Comparison of ENCODE assay signal across 1 cellular context in genomic region chr5:134524219-134524825, GRCh38.
TF ChIP-seq lines count a peak whose summit lies in the region.

No MANE protein-coding gene starts in this region.

TF ChIP-seq in HEK293, 187 proteins besides CTCF, POLR2A, EP300 and RAD21 (continued from another document and continues in another):
- no peak for TF ChIP-seq ZSCAN5A (tag by site-specific recombination; IDR thresholded peaks at IDR 0.05)
- TF ChIP-seq ZNF626 (tag by site-specific recombination; IDR thresholded peaks at IDR 0.05) = no peak
- TF ChIP-seq ZNF692 (tag by site-specific recombination; IDR thresholded peaks at IDR 0.05) = peak; percentile 64; the same call in 1 of the 2 replicates
- TF ChIP-seq, protein P1, sequence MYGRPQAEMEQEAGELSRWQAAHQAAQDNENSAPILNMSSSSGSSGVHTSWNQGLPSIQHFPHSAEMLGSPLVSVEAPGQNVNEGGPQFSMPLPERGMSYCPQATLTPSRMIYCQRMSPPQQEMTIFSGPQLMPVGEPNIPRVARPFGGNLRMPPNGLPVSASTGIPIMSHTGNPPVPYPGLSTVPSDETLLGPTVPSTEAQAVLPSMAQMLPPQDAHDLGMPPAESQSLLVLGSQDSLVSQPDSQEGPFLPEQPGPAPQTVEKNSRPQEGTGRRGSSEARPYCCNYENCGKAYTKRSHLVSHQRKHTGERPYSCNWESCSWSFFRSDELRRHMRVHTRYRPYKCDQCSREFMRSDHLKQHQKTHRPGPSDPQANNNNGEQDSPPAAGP (tag by site-specific recombination; IDR thresholded peaks at IDR 0.05) = peak; percentile 71
- no peak for TF ChIP-seq ZSCAN23 (tag by site-specific recombination; IDR thresholded peaks at IDR 0.05)
- TF ChIP-seq SALL2 (tag by site-specific recombination; IDR thresholded peaks at IDR 0.05; ENCODE audit: borderline replicate concordance) = no peak
- TF ChIP-seq ZEB2 (tag by site-specific recombination; IDR thresholded peaks at IDR 0.05) = peak; percentile 70
- TF ChIP-seq OSR2 (tag by site-specific recombination; IDR thresholded peaks at IDR 0.05) = no peak
- TF ChIP-seq ZNF747 (tag by site-specific recombination; IDR thresholded peaks at IDR 0.05) = no peak
- peak; percentile 92 for TF ChIP-seq ZNF600 (tag by site-specific recombination; IDR thresholded peaks at IDR 0.05)
- no peak for TF ChIP-seq ZNF416 (tag by site-specific recombination; IDR thresholded peaks at IDR 0.05)
- TF ChIP-seq ZBTB1 (tag by site-specific recombination; IDR thresholded peaks at IDR 0.05) = no peak
- no peak for TF ChIP-seq ZNF202 (tag by site-specific recombination; IDR thresholded peaks at IDR 0.05; ENCODE audit: borderline replicate concordance)
- no peak for TF ChIP-seq HOXA7 (CRISPR knock-in tag; IDR thresholded peaks at IDR 0.05; ENCODE audit: borderline replicate concordance)
- no peak for TF ChIP-seq RBAK (tag by site-specific recombination; IDR thresholded peaks at IDR 0.05)
- TF ChIP-seq ZNF175 (tag by site-specific recombination; IDR thresholded peaks at IDR 0.05) = no peak
- peak; percentile 67 for TF ChIP-seq ZIC2 (tag by site-specific recombination; IDR thresholded peaks at IDR 0.05)
- no peak for TF ChIP-seq ZSCAN16 (tag by site-specific recombination; IDR thresholded peaks at IDR 0.05)
- TF ChIP-seq ZNF473 (tag by site-specific recombination; IDR thresholded peaks at IDR 0.05) = no peak
- no peak for TF ChIP-seq ZNF558 (tag by site-specific recombination; IDR thresholded peaks at IDR 0.05)
- TF ChIP-seq TCF7L2 (IDR thresholded peaks at IDR 0.05; ENCODE audit: borderline replicate concordance, low read depth, low read length) = no peak
- TF ChIP-seq ZNF843 (tag by site-specific recombination; IDR thresholded peaks at IDR 0.05) = no peak
- no peak for TF ChIP-seq ZNF433 (tag by site-specific recombination; IDR thresholded peaks at IDR 0.05; ENCODE audit: low read depth)
- no peak for TF ChIP-seq ZNF449 (tag by site-specific recombination; IDR thresholded peaks at IDR 0.05)
- no peak for TF ChIP-seq ZBTB48 (tag by site-specific recombination; IDR thresholded peaks at IDR 0.05)
- no peak for TF ChIP-seq ZNF221 (tag by site-specific recombination; IDR thresholded peaks at IDR 0.05; ENCODE audit: borderline replicate concordance)
- no peak for TF ChIP-seq BCL6B (tag by site-specific recombination; IDR thresholded peaks at IDR 0.05)
- TF ChIP-seq ZNF157 (tag by site-specific recombination; IDR thresholded peaks at IDR 0.05) = no peak
- TF ChIP-seq, protein P2, sequence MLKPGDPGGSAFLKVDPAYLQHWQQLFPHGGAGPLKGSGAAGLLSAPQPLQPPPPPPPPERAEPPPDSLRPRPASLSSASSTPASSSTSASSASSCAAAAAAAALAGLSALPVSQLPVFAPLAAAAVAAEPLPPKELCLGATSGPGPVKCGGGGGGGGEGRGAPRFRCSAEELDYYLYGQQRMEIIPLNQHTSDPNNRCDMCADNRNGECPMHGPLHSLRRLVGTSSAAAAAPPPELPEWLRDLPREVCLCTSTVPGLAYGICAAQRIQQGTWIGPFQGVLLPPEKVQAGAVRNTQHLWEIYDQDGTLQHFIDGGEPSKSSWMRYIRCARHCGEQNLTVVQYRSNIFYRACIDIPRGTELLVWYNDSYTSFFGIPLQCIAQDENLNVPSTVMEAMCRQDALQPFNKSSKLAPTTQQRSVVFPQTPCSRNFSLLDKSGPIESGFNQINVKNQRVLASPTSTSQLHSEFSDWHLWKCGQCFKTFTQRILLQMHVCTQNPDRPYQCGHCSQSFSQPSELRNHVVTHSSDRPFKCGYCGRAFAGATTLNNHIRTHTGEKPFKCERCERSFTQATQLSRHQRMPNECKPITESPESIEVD (tag by site-specific recombination; IDR thresholded peaks at IDR 0.05) = no peak; the same call in 1 of the 2 replicates
- TF ChIP-seq ZSCAN4 (tag by site-specific recombination; IDR thresholded peaks at IDR 0.05) = no peak; the same call in 1 of the 2 replicates
- no peak for TF ChIP-seq ZNF274 (IDR thresholded peaks at IDR 0.05; ENCODE audit: low read length)
- TF ChIP-seq ZNF274 (tag by site-specific recombination; IDR thresholded peaks at IDR 0.05; ENCODE audit: borderline replicate concordance) = no peak
- TF ChIP-seq MZF1 (tag by site-specific recombination; IDR thresholded peaks at IDR 0.05; ENCODE audit: borderline replicate concordance) = no peak
- TF ChIP-seq ZNF561 (tag by site-specific recombination; IDR thresholded peaks at IDR 0.05; ENCODE audit: borderline replicate concordance) = peak; percentile 72; the same call in 1 of the 2 replicates
- no peak for TF ChIP-seq ZBTB6 (tag by site-specific recombination; IDR thresholded peaks at IDR 0.05)
- TF ChIP-seq ZNF792 (tag by site-specific recombination; IDR thresholded peaks at IDR 0.05) = no peak
- 0 out of 2 replicates have a peak, but pooled peaks have one; percentile 28 for TF ChIP-seq ZNF596 (tag by site-specific recombination; IDR thresholded peaks at IDR 0.05)
- TF ChIP-seq ZNF837 (tag by site-specific recombination; IDR thresholded peaks at IDR 0.05) = no peak
- no peak for TF ChIP-seq ZNF514 (tag by site-specific recombination; IDR thresholded peaks at IDR 0.05)
- TF ChIP-seq ZNF24 (tag by site-specific recombination; IDR thresholded peaks at IDR 0.05) = peak; percentile 67
- peak; percentile 36; the same call in 1 of the 2 replicates for TF ChIP-seq KLF10 (tag by site-specific recombination; IDR thresholded peaks at IDR 0.05)
- no peak for TF ChIP-seq REST (tag by site-specific recombination; IDR thresholded peaks at IDR 0.05)
- no peak for TF ChIP-seq SETDB1 (IDR thresholded peaks at IDR 0.05; ENCODE audit: insufficient read length, low read length)
- no peak for TF ChIP-seq ZNF140 (tag by site-specific recombination; IDR thresholded peaks at IDR 0.05)
- TF ChIP-seq ZNF404 (tag by site-specific recombination; IDR thresholded peaks at IDR 0.05) = no peak
- no peak for TF ChIP-seq ZNF544 (tag by site-specific recombination; IDR thresholded peaks at IDR 0.05)
- TF ChIP-seq BCL11A (tag by site-specific recombination; IDR thresholded peaks at IDR 0.05; ENCODE audit: low read depth) = 0 out of 2 replicates have a peak, but pooled peaks have one; percentile 36
- TF ChIP-seq ZNF23 (tag by site-specific recombination; IDR thresholded peaks at IDR 0.05; ENCODE audit: borderline replicate concordance) = no peak
- TF ChIP-seq ZNF366 (tag by site-specific recombination; conservative IDR thresholded peaks at IDR 0.05) = peak; percentile 54; the same call in 1 of the 2 replicates
- no peak for TF ChIP-seq ZNF654 (tag by site-specific recombination; IDR thresholded peaks at IDR 0.05; ENCODE audit: low read depth)
- TF ChIP-seq YY1 (tag by site-specific recombination; IDR thresholded peaks at IDR 0.05) = no peak
- TF ChIP-seq ZNF776 (tag by site-specific recombination; IDR thresholded peaks at IDR 0.05; ENCODE audit: borderline replicate concordance) = no peak
- TF ChIP-seq KLF1 (tag by site-specific recombination; IDR thresholded peaks at IDR 0.05) = peak; percentile 79
- 0 out of 2 replicates have a peak, but pooled peaks have one; percentile 33 for TF ChIP-seq ZSCAN30 (tag by site-specific recombination; IDR thresholded peaks at IDR 0.05)
- no peak for TF ChIP-seq ZNF670 (tag by site-specific recombination; IDR thresholded peaks at IDR 0.05; ENCODE audit: low read depth)
- peak; percentile 34 for TF ChIP-seq ZNF394 (tag by site-specific recombination; IDR thresholded peaks at IDR 0.05; ENCODE audit: borderline replicate concordance)
- peak; percentile 39; the same call in 1 of the 2 replicates for TF ChIP-seq ZNF76 (tag by site-specific recombination; IDR thresholded peaks at IDR 0.05; ENCODE audit: borderline replicate concordance, low read depth)
- TF ChIP-seq ZFHX2 (tag by site-specific recombination; conservative IDR thresholded peaks at IDR 0.05) = peak; percentile 74
- TF ChIP-seq ZNF2 (tag by site-specific recombination; IDR thresholded peaks at IDR 0.05) = 0 out of 2 replicates have a peak, but pooled peaks have one; percentile 43
- TF ChIP-seq GLIS1 (tag by site-specific recombination; IDR thresholded peaks at IDR 0.05) = peak; percentile 31; the same call in 1 of the 2 replicates
- TF ChIP-seq ZBTB20 (tag by site-specific recombination; IDR thresholded peaks at IDR 0.05) = peak; percentile 61
- TF ChIP-seq ZNF302 (tag by site-specific recombination; IDR thresholded peaks at IDR 0.05; ENCODE audit: low read depth) = no peak
- TF ChIP-seq OVOL3 (tag by site-specific recombination; IDR thresholded peaks at IDR 0.05) = no peak
